Comparison of ENCODE assay signal across 1 cellular context in genomic region chr1:39167632-39168209, GRCh38.
TF ChIP-seq lines count a peak whose summit lies in the region.

No MANE protein-coding gene starts in this region.

TF ChIP-seq in K562, 482 proteins besides CTCF, POLR2A, EP300 and RAD21 (continued from another document and continues in another):
- TF ChIP-seq MGA (IDR thresholded peaks at IDR 0.05) (peak; percentile 61; the same call in 1 of the 2 replicates), ZFP91 (CRISPR knock-in tag; IDR thresholded peaks at IDR 0.05) (no peak), HNRNPH1 (optimal IDR thresholded peaks at IDR 0.05; ENCODE audit: low read depth, low read length) (no peak), YY1 (IDR thresholded peaks at IDR 0.05; ENCODE audit: borderline replicate concordance in 1 of 3, control insufficient read depth in 1 of 3, extremely low read depth in 1 of 3, insufficient read depth in 3 of 3, insufficient read length in 1 of 3, insufficient replicate concordance in 2 of 3, low read depth in 1 of 3, low read length in 2 of 3) (peak in 1 of 3 experiments; percentile 67), SNAPC5 (CRISPR knock-in tag; IDR thresholded peaks at IDR 0.05) (no peak), DPF2 (IDR thresholded peaks at IDR 0.05) (peak; percentile 99), L3MBTL2 (IDR thresholded peaks at IDR 0.05) (peak; percentile 72), ARHGAP35 (IDR thresholded peaks at IDR 0.05; ENCODE audit: partially characterized antibody) (no peak), MTA3 (IDR thresholded peaks at IDR 0.05; ENCODE audit: borderline replicate concordance) (peak; percentile 91), ZNF644 (tag; IDR thresholded peaks at IDR 0.05; ENCODE audit: low read depth) (peak; percentile 80; the same call in 1 of the 2 replicates), RBM25 (IDR thresholded peaks at IDR 0.05; ENCODE audit: low read depth, low read length, severe bottlenecking) (no peak), HDAC8 (tag; IDR thresholded peaks at IDR 0.05) (no peak), MEF2A (IDR thresholded peaks at IDR 0.05; ENCODE audit: control insufficient read depth, low read depth, low read length) (no peak), ZEB2 (IDR thresholded peaks at IDR 0.05) (peak; percentile 97), NFATC3 (IDR thresholded peaks at IDR 0.05) (no peak; the same call in 1 of the 2 replicates), RFX1 (IDR thresholded peaks at IDR 0.05) (no peak), THRB (CRISPR knock-in tag; conservative IDR thresholded peaks at IDR 0.05) (no peak), CC2D1A (IDR thresholded peaks at IDR 0.05) (peak; percentile 83; the same call in 1 of the 2 replicates), POLR2H (tag; IDR thresholded peaks at IDR 0.05; ENCODE audit: low read depth) (no peak), HCFC1 (IDR thresholded peaks at IDR 0.05; ENCODE audit: low read depth, low read length) (no peak), SRSF3 (IDR thresholded peaks at IDR 0.05; ENCODE audit: insufficient read depth, low read length) (no peak), PHF21A (IDR thresholded peaks at IDR 0.05; ENCODE audit: borderline replicate concordance, low read depth) (peak; percentile 62; the same call in 1 of the 2 replicates), ARID2 (IDR thresholded peaks at IDR 0.05) (no peak), STAT5B (CRISPR knock-in tag; IDR thresholded peaks at IDR 0.05) (no peak), ATF3 (IDR thresholded peaks at IDR 0.05) (peak; percentile 88), ATF3 (CRISPR knock-in tag; conservative IDR thresholded peaks at IDR 0.05) (no peak; the same call in 1 of the 2 replicates), NCOA4 (IDR thresholded peaks at IDR 0.05; ENCODE audit: partially characterized antibody) (no peak), ZNF134 (CRISPR knock-in tag; conservative IDR thresholded peaks at IDR 0.05) (no peak), TRIM28 (IDR thresholded peaks at IDR 0.05) (peak; percentile 70; the same call in 1 of the 2 replicates), PKNOX1 (IDR thresholded peaks at IDR 0.05) (peak; percentile 79), MCM5 (IDR thresholded peaks at IDR 0.05; ENCODE audit: low read depth) (no peak), SOX6 (IDR thresholded peaks at IDR 0.05) (peak; percentile 98), HMGXB4 (CRISPR knock-in tag; IDR thresholded peaks at IDR 0.05) (no peak), SRSF7 (optimal IDR thresholded peaks at IDR 0.05; ENCODE audit: low read depth, low read length) (no peak), ZKSCAN3 (CRISPR knock-in tag; IDR thresholded peaks at IDR 0.05) (no peak), TAF9B (IDR thresholded peaks at IDR 0.05; ENCODE audit: partially characterized antibody) (no peak), ARID1B (IDR thresholded peaks at IDR 0.05) (peak; percentile 99)
